Comparison of ENCODE assay signal across 11 cellular contexts in the genomic region with DNA sequence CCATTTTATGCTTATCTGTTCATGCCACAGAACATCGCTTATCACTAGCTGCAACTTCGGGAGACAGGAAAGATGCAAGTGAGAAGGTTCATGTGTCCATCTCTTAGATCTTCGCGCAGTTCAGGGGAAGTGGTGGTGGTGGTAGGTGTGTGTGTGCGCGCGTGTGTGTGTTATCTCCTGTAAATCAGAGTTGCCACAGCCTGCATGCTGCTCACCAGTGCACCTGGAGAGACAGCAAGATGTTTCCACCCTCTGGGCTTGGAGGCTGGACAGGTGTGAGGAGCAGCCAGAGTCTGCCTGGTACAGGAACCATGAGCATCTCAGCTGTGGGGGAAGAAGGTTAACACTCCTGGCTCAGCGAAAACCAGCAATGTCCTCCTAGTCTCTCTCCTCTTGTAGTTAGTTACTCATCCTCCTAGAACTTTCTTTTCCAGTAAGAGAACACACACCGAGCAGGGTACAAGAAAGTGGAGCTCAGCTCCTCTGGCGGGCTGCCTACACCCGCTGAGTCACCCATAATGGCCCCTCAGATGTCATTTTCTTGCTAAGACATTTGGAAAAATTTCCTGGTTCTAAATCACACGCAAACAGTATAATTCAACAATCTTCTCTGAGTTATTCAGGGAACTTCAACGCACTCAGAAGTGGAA. TPM values are rescaled to one million over a fixed set of nuclear protein-coding genes. Genes with fewer than 3 reads are reported as not detected.
DNase-seq lines count a peak whose midpoint lies in the region; ATAC-seq and TF ChIP-seq lines count a peak whose summit lies in the region.
"Had no signal": no experiment of that assay in that cellular context is flagged by ENCODE, and none has a peak within 500 bp of the region (broad histone marks: within the 10 kb centered on the region; RNA-seq: fewer than 3 reads in every experiment).

No MANE protein-coding gene starts in this region.

- peaks cover 37% of the 10 kb centered on the region for H3K4me1 Mint-ChIP-seq in activated T-helper 17 cell treated with anti-CD3 and anti-CD28 coated beads, Interleukin-2, amount 50 U/mL, for 72 hours

- H3K4me3 Mint-ChIP-seq in activated T-helper 17 cell treated with anti-CD3 and anti-CD28 coated beads, Interleukin-2, amount 50 U/mL, for 72 hours, result peak overlapping the region; percentile 30
- H3K4me3 Mint-ChIP-seq: neural crest cell had no signal

- no peaks in the 10 kb centered on the region for H3K36me3 Mint-ChIP-seq in activated T-helper 17 cell treated with anti-CD3 and anti-CD28 coated beads, Interleukin-2, amount 50 U/mL, for 72 hours (ENCODE audit: low read depth)

- H3K27ac ChIP-seq in heart right ventricle (peak overlapping the region in 6 of 10 donors; percentile 21 to 58 (median 52)), vagina (no peak overlapping the region)
- H3K27ac ChIP-seq: C4-2B had no signal

- TF ChIP-seq CTCF in heart right ventricle (IDR thresholded peaks at IDR 0.05) (no peak), vagina (IDR thresholded peaks at IDR 0.05) (no peak)

- no peaks in the 10 kb centered on the region for H3K36me3 ChIP-seq in heart right ventricle
- H3K36me3 ChIP-seq in vagina, result no peaks in the 10 kb centered on the region

- 76 to 86% methylated on average over 13 of the region's 13 CpGs for WGBS in heart right ventricle, 2 donors

- ATAC-seq in heart right ventricle (no peak), HG02840 (IDR thresholded peaks at IDR 0.05; ENCODE audit: low FRiP score, unreplicated experiment) (no peak), HG02885 (IDR thresholded peaks at IDR 0.05; ENCODE audit: poor library complexity, unreplicated experiment) (no peak)
- ATAC-seq in activated T-helper 17 cell treated with anti-CD3 and anti-CD28 coated beads, Interleukin-2, amount 50 U/mL, for 72 hours (replicated peaks), result peak; percentile 69

- no peak for TF ChIP-seq POLR2A in vagina (IDR thresholded peaks at IDR 0.05)

- H3K9me3 Mint-ChIP-seq in activated T-helper 17 cell treated with anti-CD3 and anti-CD28 coated beads, Interleukin-2, amount 50 U/mL, for 72 hours, result no peaks in the 10 kb centered on the region
- H3K9me3 Mint-ChIP-seq: neural crest cell had no signal

- no peaks in the 10 kb centered on the region for H3K27me3 ChIP-seq in heart right ventricle
- no peaks in the 10 kb centered on the region for H3K27me3 ChIP-seq in vagina

- DNase-seq in heart right ventricle (no peak), cardiac septum (ENCODE audit: low spot score) (no peak), hepatic stellate cell (ENCODE audit: low spot score) (peak; percentile 56), vagina (ENCODE audit: extremely low spot score in 2 of 2) (peak; percentile 52 to 69), AG08396 (ENCODE audit: low spot score) (no peak)
- DNase-seq: NCI-H2171 treated with DMSO at 0.1 percent for 48 hours had no signal

- H3K4me1 ChIP-seq in heart right ventricle, result peaks cover 2 to 62% (median 45%) of the 10 kb centered on the region in 9 donors
- H3K4me1 ChIP-seq in vagina, result peaks cover 19% of the 10 kb centered on the region

- peak overlapping the region in 1 of 10 donors; percentile 10 for H3K4me3 ChIP-seq in heart right ventricle
- H3K4me3 ChIP-seq in vagina, result no peak overlapping the region

- intact Hi-C loops in heart right ventricle (cut with DNase I) (loop anchor here in 1 of 10 donors (10.0 kb wide), 1 partner anchor 119 kb away; no protein-coding TSS in a partner anchor), cardiac septum (cut with DNase I) (no loop called here), vagina (cut with DNase I) (no loop called here)

- H3K27me3 Mint-ChIP-seq in activated T-helper 17 cell treated with anti-CD3 and anti-CD28 coated beads, Interleukin-2, amount 50 U/mL, for 72 hours, result no peaks in the 10 kb centered on the region

- H3K9me3 ChIP-seq in heart right ventricle, result no peaks in the 10 kb centered on the region
- H3K9me3 ChIP-seq in vagina, result no peaks in the 10 kb centered on the region

- peak overlapping the region; percentile 8 for H3K27ac Mint-ChIP-seq in activated T-helper 17 cell treated with anti-CD3 and anti-CD28 coated beads, Interleukin-2, amount 50 U/mL, for 72 hours

RNA-seq across cellular contexts. Expression of gene TUBB1, which starts 5.1 kb away (rescaled TPM):
- total RNA-seq in heart right ventricle (under 1 TPM in 8 of 10 donors, not detected in 2; 0.17 to 0.38 (median 0.21) TPM), cardiac septum (0.54 TPM), vagina (not detected)
- polyA plus RNA-seq in heart right ventricle, result under 1 TPM; 0.07 to 0.13 TPM
- total RNA-seq in activated T-helper 17 cell treated with anti-CD3 and anti-CD28 coated beads, Interleukin-2, amount 50 U/mL, for 72 hours, result under 1 TPM; 0.08 to 0.13 TPM
- total RNA-seq: neural crest cell had no signal

RNA-seq across cellular contexts. Expression of gene CTSZ, which starts 7.0 kb away (rescaled TPM):
- total RNA-seq in heart right ventricle (100 to 1,000 TPM in 8 of 10 donors, 10 to 100 TPM in 2; 87.9 to 278 (median 124) TPM), cardiac septum (157 TPM), vagina (128 TPM)
- polyA plus RNA-seq in heart right ventricle, result 100 to 1,000 TPM in 1 of 2 donors, 10 to 100 TPM in 1; 83.9 to 135 TPM
- 10 to 100 TPM; 29.7 to 52.2 TPM for total RNA-seq in activated T-helper 17 cell treated with anti-CD3 and anti-CD28 coated beads, Interleukin-2, amount 50 U/mL, for 72 hours

RNA-seq across cellular contexts. Expression of gene ATP5F1E, which starts 18.1 kb away (rescaled TPM):
- total RNA-seq in heart right ventricle, result 100 to 1,000 TPM; 105 to 155 (median 121) TPM
- 10 to 100 TPM; 84.7 to 96.7 TPM for polyA plus RNA-seq in heart right ventricle
- total RNA-seq in cardiac septum, result 123 TPM
- total RNA-seq in activated T-helper 17 cell treated with anti-CD3 and anti-CD28 coated beads, Interleukin-2, amount 50 U/mL, for 72 hours, result 10 to 100 TPM; 45.5 to 78.0 TPM
- 22.8 TPM for total RNA-seq in vagina

RNA-seq across cellular contexts. Expression of gene PRELID3B, which starts 28.5 kb away (rescaled TPM):
- 10 to 100 TPM; 41.4 to 55.9 (median 47.5) TPM for total RNA-seq in heart right ventricle
- polyA plus RNA-seq in heart right ventricle, result 10 to 100 TPM; 11.5 to 26.1 TPM
- 41.4 TPM for total RNA-seq in cardiac septum
- total RNA-seq in activated T-helper 17 cell treated with anti-CD3 and anti-CD28 coated beads, Interleukin-2, amount 50 U/mL, for 72 hours, result 100 to 1,000 TPM in 1 of 2 donors, 10 to 100 TPM in 1; 77.1 to 107 TPM
- 73.4 TPM for total RNA-seq in vagina

RNA-seq across cellular contexts. Expression of gene NELFCD, which starts 33.0 kb away (rescaled TPM):
- total RNA-seq in heart right ventricle (10 to 100 TPM; 23.2 to 40.5 (median 31.1) TPM), cardiac septum (34.7 TPM), vagina (85.7 TPM)
- polyA plus RNA-seq in heart right ventricle, result 10 to 100 TPM; 22.8 to 48.1 TPM
- total RNA-seq in activated T-helper 17 cell treated with anti-CD3 and anti-CD28 coated beads, Interleukin-2, amount 50 U/mL, for 72 hours, result 100 to 1,000 TPM in 1 of 2 donors, 10 to 100 TPM in 1; 92.7 to 124 TPM

Comparison
In these comparisons a context has a peak if more than half of its experiments do, and no peak if none do; other contexts are left out.
1. DNase-seq: peak in hepatic stellate cell (single experiment) and vagina (2 of 2); none in heart right ventricle (0 of 2), cardiac septum (single experiment) and AG08396 (single experiment).